ENCODE assay signal across 8 cellular contexts in genomic region chr20:3204124-3204794, GRCh38. TPM values are rescaled to one million over a fixed set of nuclear protein-coding genes. Genes with fewer than 3 reads are reported as not detected.
DNase-seq lines count a peak whose midpoint lies in the region; ATAC-seq and TF ChIP-seq lines count a peak whose summit lies in the region.

DDRGK1 (minus strand) TSS chr20:3204682; CDS start chr20:3204627, 55 bp downstream.

- no TSS peak for BruUV-seq in PC-9 (replicated peaks; lab: Mats Ljungman, UMichigan)

- H3K27ac ChIP-seq in PC-9, result peak within 1 kb of the TSS; percentile 54
- H3K27ac ChIP-seq in muscle layer of colon (ENCODE audit: low read depth, low read length), result peak within 1 kb of the TSS; percentile 93

- peak; percentile 79 for TF ChIP-seq POLR2A in erythroblast (IDR thresholded peaks at IDR 0.05; ENCODE audit: low read length)

- H3F3A ChIP-seq in PC-9 (ENCODE audit: insufficient read depth, low read depth), result peaks cover 4% of the 10 kb centered on the region; the same call in 1 of the 2 replicates

- H3K27me3 ChIP-seq in PC-9 (ENCODE audit: insufficient read depth, low read depth) (no peaks in the 10 kb centered on the region), muscle layer of colon (ENCODE audit: control insufficient read depth in 1 of 2, insufficient read depth in 2 of 2, low read length in 2 of 2) (no peaks in the 10 kb centered on the region)

- H3K9me2 ChIP-seq in PC-9 (ENCODE audit: insufficient read depth), result no peaks in the 10 kb centered on the region

- H4K20me1 ChIP-seq in PC-9 (ENCODE audit: insufficient read depth), result no peaks in the 10 kb centered on the region

- POLR2A ChIA-PET in PC-9 (lab: Charles Lee; ENCODE audit: unreplicated experiment), result no interaction called here

- H3K9ac ChIP-seq in muscle layer of colon (ENCODE audit: low read length), result peak within 1 kb of the TSS; percentile 87

- H3K4me2 ChIP-seq in PC-9, result peak within 1 kb of the TSS; percentile 79

- DNase-seq in D341Med (ENCODE audit: low spot score) (peak; percentile 96), HuH-7 (ENCODE audit: low spot score) (peak; percentile 96), PC-9 (peak; percentile 68 to 92), erythroblast (lab: John Stamatoyannopoulos, UW) (peak; percentile 90 to 95)
- DNase-seq in activated T-cell treated with anti-CD3 and anti-CD28 coated beads, Interleukin-2, amount 50 U/mL, for 1 hour, result peak; percentile 95
- DNase-seq in stimulated activated CD8-positive, alpha-beta memory T cell treated with anti-CD3 and anti-CD28 coated beads, Interleukin-7, amount 100 ng/mL, for 1 hour (ENCODE audit: low read depth in 2 of 2), result peak; percentile 75 to 90

- H2AFZ ChIP-seq in PC-9, result peak within 1 kb of the TSS; percentile 85

- H3K36me3 ChIP-seq in PC-9 (ENCODE audit: low read depth) (no peaks in the 10 kb centered on the region), muscle layer of colon (ENCODE audit: insufficient read depth, low read length) (peaks cover 21% of the 10 kb centered on the region)

- peaks cover 29% of the 10 kb centered on the region for H3K79me2 ChIP-seq in PC-9 (ENCODE audit: low read depth)

- ATAC-seq in GM21447 (IDR thresholded peaks at IDR 0.05; ENCODE audit: unreplicated experiment), result peak; percentile 81

- no peaks in the 10 kb centered on the region for H3K9me3 ChIP-seq in PC-9 (ENCODE audit: insufficient read depth, low read depth)
- no peaks in the 10 kb centered on the region for H3K9me3 ChIP-seq in muscle layer of colon (ENCODE audit: low read length)

- intact Hi-C loops in PC-9 (cut with micrococcal nuclease; ENCODE audit: unreplicated experiment), result loop anchor here (10.0 kb wide), 1 partner anchor 149 kb away; no protein-coding TSS in a partner anchor

- H3K4me1 ChIP-seq in PC-9 (replicated peaks; ENCODE audit: insufficient read depth) (peaks cover 14% of the 10 kb centered on the region), muscle layer of colon (ENCODE audit: insufficient read depth, low read length) (peaks cover 18% of the 10 kb centered on the region)

- TF ChIP-seq CTCF in PC-9 (conservative IDR thresholded peaks at IDR 0.05), result no peak

- peak within 1 kb of the TSS; percentile 89 for H3K4me3 ChIP-seq in PC-9
- peak within 1 kb of the TSS; percentile 71 to 77 for H3K4me3 ChIP-seq in muscle layer of colon (ENCODE audit: low read depth in 1 of 2, low read length in 2 of 2)

- CTCF ChIA-PET in PC-9 (lab: Charles Lee), result interaction anchor here (0.5 to 0.7 kb wide), 2 partner anchors 33 to 87 kb away, joined by 3 to 6 read pairs; no protein-coding TSS in a partner anchor

RNA-seq across cellular contexts. Expression of gene DDRGK1, which starts in this region (rescaled TPM):
- 70.4 and 87.6 TPM in 2 replicates for total RNA-seq in PC-9 (2021)

Comparison
In these comparisons a context has a peak if more than half of its experiments do, and no peak if none do; other contexts are left out.
1. Peak in every context shown above with its lines: DNase-seq, ATAC-seq, H3K4me3 ChIP-seq and H3K27ac ChIP-seq.